Comparison of ENCODE assay signal across 8 cellular contexts in the genomic region with DNA sequence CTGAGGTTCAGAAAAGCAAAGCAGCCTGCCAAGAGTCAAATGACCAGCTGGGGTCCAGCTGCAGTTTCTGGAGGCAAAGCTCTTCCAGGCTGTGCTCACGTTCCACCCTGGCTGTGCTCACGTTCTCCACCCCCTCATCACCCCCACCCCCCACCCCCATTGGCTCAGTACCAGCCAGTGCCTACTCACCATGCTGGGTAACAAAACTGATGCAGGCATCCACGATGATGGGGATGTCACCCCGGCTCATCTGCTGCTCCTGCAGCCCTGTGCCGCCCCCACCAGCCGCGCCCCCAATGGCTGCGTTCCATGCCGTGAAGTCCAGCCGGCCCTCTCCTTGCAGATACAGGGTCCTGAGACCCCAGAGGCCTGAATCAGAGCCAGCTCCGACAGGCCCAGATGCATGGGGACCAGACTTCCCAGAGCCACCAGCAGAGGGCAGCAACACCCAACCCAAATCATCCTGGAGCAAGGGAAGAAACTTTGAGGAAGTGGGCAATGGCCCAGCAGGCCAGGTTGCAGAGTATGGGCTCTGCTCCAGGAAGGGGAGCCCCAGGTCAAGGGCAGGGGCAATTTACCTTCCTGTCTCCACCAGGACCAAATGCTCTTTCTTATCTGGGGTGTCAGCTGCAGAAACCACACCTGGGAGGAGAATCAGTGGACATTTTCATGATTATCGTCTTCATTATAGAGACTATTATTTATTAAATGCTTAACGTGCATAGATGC. TPM values are rescaled to one million over a fixed set of nuclear protein-coding genes. Genes with fewer than 3 reads are reported as not detected.
A peak's percentile ranks its signal among the peaks of the same experiment; 100 is the strongest.
DNase-seq lines count a peak whose midpoint lies in the region; ATAC-seq and TF ChIP-seq lines count a peak whose summit lies in the region.

No MANE protein-coding gene starts in this region.

- TF ChIP-seq CTCF in coronary artery (IDR thresholded peaks at IDR 0.05) (peak; percentile 68), lung (IDR thresholded peaks at IDR 0.05; ENCODE audit: control extremely low read depth, extremely low read depth) (peak; percentile 63)

- peak; percentile 73 for ATAC-seq in GM18519 (IDR thresholded peaks at IDR 0.05; ENCODE audit: low FRiP score, unreplicated experiment)
- peak; percentile 87 for ATAC-seq in HG03025 (IDR thresholded peaks at IDR 0.05; ENCODE audit: low FRiP score, unreplicated experiment)
- ATAC-seq in lung (ENCODE audit: insufficient read depth, low FRiP score): peak; percentile 88

- no peaks in the 10 kb centered on the region for H3K4me1 ChIP-seq in lung (ENCODE audit: control insufficient read depth in 2 of 2, insufficient read depth in 2 of 2, low read length in 2 of 2)

- no peaks in the 10 kb centered on the region for H3K9me3 ChIP-seq in lung (ENCODE audit: control insufficient read depth in 2 of 2, insufficient read depth in 1 of 2, low read length in 1 of 2)

- DNase-seq in AML-193 (lab: John Stamatoyannopoulos, UW) (peak; percentile 66 to 69), NCI-H2227 treated with DMSO at 0.1 percent for 48 hours (lab: John Stamatoyannopoulos, UW) (peak; percentile 29), coronary artery (ENCODE audit: low spot score) (no peak), lung (ENCODE audit: low spot score) (peak; percentile 83)
- DNase-seq in activated CD4-positive, alpha-beta T cell treated with anti-CD3 and anti-CD28 coated beads for 48 hours: peak; percentile 83
- DNase-seq in stimulated activated CD8-positive, alpha-beta memory T cell treated with anti-CD3 and anti-CD28 coated beads, Interleukin-15, amount 100 ng/mL, for 4 hours (ENCODE audit: low read depth in 2 of 2): peak; percentile 36 to 38

- H3K27ac ChIP-seq in coronary artery (no peak overlapping the region), lung (ENCODE audit: low read depth in 1 of 2, low read length in 1 of 2) (no peak overlapping the region)

- H3K36me3 ChIP-seq in lung (ENCODE audit: control insufficient read depth in 2 of 2, insufficient read depth in 2 of 2, low read length in 2 of 2): peaks cover 0 to 20% of the 10 kb centered on the region in 2 donors

- H3K4me3 ChIP-seq in coronary artery (no peak overlapping the region), lung (no peak overlapping the region)

- WGBS in lung, 2 donors: 36 to 38% methylated on average over 13 of the region's 13 CpGs

- no peaks in the 10 kb centered on the region for H3K27me3 ChIP-seq in lung (ENCODE audit: control insufficient read depth, insufficient read depth)

RNA-seq across cellular contexts. Expression of gene FCHSD1, which starts 13.7 kb away (rescaled TPM):
- 10 to 100 TPM; 20.3 to 23.2 TPM for total RNA-seq in lung
- 10 to 100 TPM; 12.2 to 15.0 TPM for polyA plus RNA-seq in lung

RNA-seq across cellular contexts. Expression of gene ARAP3, which starts 17.1 kb away (rescaled TPM):
- 10 to 100 TPM; 20.5 to 26.6 TPM for total RNA-seq in lung
- 10 to 100 TPM; 15.7 to 19.0 TPM for polyA plus RNA-seq in lung

RNA-seq across cellular contexts. Expression of gene RELL2, which starts 28.1 kb away (rescaled TPM):
- total RNA-seq in lung: 1 to 10 TPM; 1.2 to 6.5 TPM
- 1 to 10 TPM; 5.9 to 6.9 TPM for polyA plus RNA-seq in lung

RNA-seq across cellular contexts. Expression of gene HDAC3, which starts 28.2 kb away (rescaled TPM):
- total RNA-seq in lung: 10 to 100 TPM; 52.3 to 62.5 TPM
- 10 to 100 TPM; 35.1 to 41.2 TPM for polyA plus RNA-seq in lung

RNA-seq across cellular contexts. Expression of gene DIAPH1, which starts 46.1 kb away (rescaled TPM):
- 100 to 1,000 TPM in 1 of 2 donors, 10 to 100 TPM in 1; 41.7 to 151 TPM for total RNA-seq in lung
- polyA plus RNA-seq in lung: 10 to 100 TPM; 54.0 to 74.8 TPM
